In genomic region chr7:95916573-95917371, GRCh38 we compare ENCODE assay signal across 9 cellular contexts.
DNase-seq lines count a peak whose midpoint lies in the region; ATAC-seq and TF ChIP-seq lines count a peak whose summit lies in the region.
"Had no signal": no experiment of that assay in that cellular context is flagged by ENCODE, and none has a peak within 500 bp of the region (broad histone marks: within the 10 kb centered on the region; RNA-seq: fewer than 3 reads in every experiment).

No MANE protein-coding gene starts in this region.

- H3K27me3 ChIP-seq in CD4-positive, alpha-beta memory T cell (ENCODE audit: insufficient read depth, low read length): no peaks in the 10 kb centered on the region
- no peaks in the 10 kb centered on the region for H3K27me3 ChIP-seq in ovary
- H3K27me3 ChIP-seq in tibial artery: no peaks in the 10 kb centered on the region

- peaks cover 8 to 15% of the 10 kb centered on the region in 2 donors for H3K27me3 Mint-ChIP-seq in CD4-positive, alpha-beta memory T cell

- POLR2A ChIA-PET in CD4-positive, alpha-beta memory T cell (lab: Charles Lee; ENCODE audit: partially characterized antibody): no interaction called here
- POLR2A ChIA-PET in RWPE1 (lab: Yijun Ruan, JAX; ENCODE audit: low non-redundant PET): no interaction called here

- TF ChIP-seq EP300 in ovary (IDR thresholded peaks at IDR 0.05): no peak

- H3K4me3 Mint-ChIP-seq in CD4-positive, alpha-beta memory T cell: peak overlapping the region in 1 of 8 donors; percentile 34
- H3K4me3 Mint-ChIP-seq: T-helper 1 cell treated with Interleukin-12 subunit alpha and Interleukin-12 subunit beta and Interleukin-4 antibody, amounts not matched to agents 30 μg/mL and 1 μg/mL, for 36 hours had no signal

- intact Hi-C loops in CD4-positive, alpha-beta memory T cell (cut with micrococcal nuclease): loop anchor here (1.0 kb wide), 1 partner anchor 1149 kb away; no protein-coding TSS in a partner anchor
- intact Hi-C loops in ovary (cut with DNase I) (loop anchor here (5.0 to 10.0 kb wide), 3 partner anchors 158 to 1111 kb away; partner anchors contain the start of gene DLX5 (in 2 of the 4)), tibial artery (cut with DNase I; ENCODE audit: low total_unique reads) (loop anchor here (10.0 kb wide), 1 partner anchor 1148 kb away; no protein-coding TSS in a partner anchor)

- H3K27ac Mint-ChIP-seq in CD4-positive, alpha-beta memory T cell: no peak overlapping the region
- H3K27ac Mint-ChIP-seq: T-helper 1 cell treated with Interleukin-12 subunit alpha and Interleukin-12 subunit beta and Interleukin-4 antibody, amounts not matched to agents 30 μg/mL and 1 μg/mL, for 36 hours had no signal

- no peaks in the 10 kb centered on the region for H3K9me3 ChIP-seq in CD4-positive, alpha-beta memory T cell (ENCODE audit: control insufficient read depth in 1 of 2, low read length in 2 of 2)
- H3K9me3 ChIP-seq in ovary (no peaks in the 10 kb centered on the region), tibial artery (no peaks in the 10 kb centered on the region)

- peak; percentile 89 for ATAC-seq in GM19395 (IDR thresholded peaks at IDR 0.05; ENCODE audit: unreplicated experiment)

- H3K9me3 Mint-ChIP-seq in CD4-positive, alpha-beta memory T cell: no peaks in the 10 kb centered on the region
- H3K9me3 Mint-ChIP-seq: T-helper 1 cell treated with Interleukin-12 subunit alpha and Interleukin-12 subunit beta and Interleukin-4 antibody, amounts not matched to agents 30 μg/mL and 1 μg/mL, for 36 hours had no signal

- H3K36me3 ChIP-seq in CD4-positive, alpha-beta memory T cell (ENCODE audit: insufficient read depth, low read length): no peaks in the 10 kb centered on the region
- H3K36me3 ChIP-seq in ovary: no peaks in the 10 kb centered on the region
- no peaks in the 10 kb centered on the region for H3K36me3 ChIP-seq in tibial artery

- no peaks in the 10 kb centered on the region for H3K4me1 ChIP-seq in CD4-positive, alpha-beta memory T cell (ENCODE audit: insufficient read depth, low read length)
- H3K4me1 ChIP-seq in ovary (ENCODE audit: insufficient read depth) (peaks cover 2% of the 10 kb centered on the region), tibial artery (no peaks in the 10 kb centered on the region)

- H3K36me3 Mint-ChIP-seq in CD4-positive, alpha-beta memory T cell: no peaks in the 10 kb centered on the region

- DNase-seq in CD4-positive, alpha-beta memory T cell: peak; percentile 45 to 60 (median 51)
- DNase-seq in LHCN-M2 (ENCODE audit: low read depth) (peak; percentile 67), RWPE1 (ENCODE audit: low spot score) (peak; percentile 53), germinal center (ENCODE audit: low spot score) (peak; percentile 40), ovary (peak; percentile 74 to 92 (median 90)), tibial artery (peak; percentile 80 to 83)
- DNase-seq in activated naive CD4-positive, alpha-beta T cell treated with Interleukin-2 at 50 U/mL for 16 hours: peak; percentile 74

- H3K4me3 ChIP-seq in CD4-positive, alpha-beta memory T cell (ENCODE audit: low read length in 2 of 2): no peak overlapping the region
- H3K4me3 ChIP-seq in ovary: no peak overlapping the region
- H3K4me3 ChIP-seq in tibial artery: peak overlapping the region; percentile 7 to 12

- TF ChIP-seq CTCF in RWPE1 (conservative IDR thresholded peaks at IDR 0.05; ENCODE audit: low read depth) (peak; percentile 95), ovary (IDR thresholded peaks at IDR 0.05) (peak; percentile 72 to 86 (median 85)), tibial artery (IDR thresholded peaks at IDR 0.05) (peak; percentile 85 to 88)

- whole genome bisulfite sequencing in ovary, 3 donors: 5 to 19% (median 7%) methylated on average over 20 of the region's 20 CpGs

- H3K27ac ChIP-seq in CD4-positive, alpha-beta memory T cell (ENCODE audit: low read depth, low read length): no peak overlapping the region
- H3K27ac ChIP-seq in RWPE1: no peak overlapping the region
- H3K27ac ChIP-seq in ovary: peak overlapping the region in 1 of 2 donors; percentile 51
- no peak overlapping the region for H3K27ac ChIP-seq in tibial artery

- peaks cover 0 to 4% (median 2%) of the 10 kb centered on the region in 4 donors for H3K4me1 Mint-ChIP-seq in CD4-positive, alpha-beta memory T cell

- CTCF ChIA-PET in CD4-positive, alpha-beta memory T cell (lab: Charles Lee; ENCODE audit: partially characterized antibody): interaction anchor here (0.7 to 6.2 kb wide), 15 partner anchors 10 to 1920 kb away, joined by 3 to 61 read pairs (median 3); no protein-coding TSS in a partner anchor
- CTCF ChIA-PET in RWPE1 (lab: Yijun Ruan, JAX): interaction anchor here (0.5 to 2.4 kb wide), 14 partner anchors 9 to 1909 kb away, joined by 3 to 9 read pairs (median 3); no protein-coding TSS in a partner anchor

- no peak for TF ChIP-seq POLR2A in ovary (IDR thresholded peaks at IDR 0.05)

Comparison
In these comparisons a context has a peak if more than half of its experiments do, and no peak if none do; other contexts are left out.
1. DNase-seq: peak in every context shown above with its lines; median percentile 90 in ovary; 82 in tibial artery; 74 in activated naive CD4-positive, alpha-beta T cell treated with Interleukin-2 at 50 U/mL for 16 hours; 67 in LHCN-M2; 53 in RWPE1; 51 in CD4-positive, alpha-beta memory T cell; 40 in germinal center.
2. H3K4me3 ChIP-seq: peak in tibial artery (2 of 2); none in CD4-positive, alpha-beta memory T cell (0 of 2) and ovary (single experiment).
3. Peak in every context shown above with its lines, with median percentiles within 50 percentile points of each other: CTCF ChIP-seq.